2 cellular contexts compared by ENCODE assay signal in genomic region chr9:131395745-131396479, GRCh38.
TF ChIP-seq lines count a peak whose summit lies in the region.

No MANE protein-coding gene starts in this region.

TF ChIP-seq in GM12878, 131 proteins besides CTCF, POLR2A, EP300 and RAD21:
- no peak for TF ChIP-seq JUNB (IDR thresholded peaks at IDR 0.05)
- peak; percentile 77 for TF ChIP-seq MLLT1 (IDR thresholded peaks at IDR 0.05)
- TF ChIP-seq SMARCA5 (IDR thresholded peaks at IDR 0.05), result no peak
- no peak for TF ChIP-seq CREB1 (IDR thresholded peaks at IDR 0.05; ENCODE audit: low read depth)
- TF ChIP-seq E2F4 (IDR thresholded peaks at IDR 0.05; ENCODE audit: low read depth, low read length), result no peak
- no peak for TF ChIP-seq ETV6 (conservative IDR thresholded peaks at IDR 0.05 in 1 of 2, IDR thresholded peaks at IDR 0.05 in 1 of 2; ENCODE audit: borderline replicate concordance in 1 of 2, low read depth in 1 of 2)
- TF ChIP-seq EED (IDR thresholded peaks at IDR 0.05; ENCODE audit: low read depth), result no peak

TF ChIP-seq in HEK293T, 16 proteins besides CTCF, POLR2A, EP300 and RAD21:
- TF ChIP-seq SP1 (IDR thresholded peaks at IDR 0.05), result no peak
- TF ChIP-seq ZNF384 (IDR thresholded peaks at IDR 0.05), result no peak
- no peak for TF ChIP-seq FOXA1 (IDR thresholded peaks at IDR 0.05)
- no peak for TF ChIP-seq NFRKB (IDR thresholded peaks at IDR 0.05)
- TF ChIP-seq L3MBTL2 (conservative IDR thresholded peaks at IDR 0.05), result no peak
- TF ChIP-seq FOXK2 (IDR thresholded peaks at IDR 0.05), result no peak
- no peak for TF ChIP-seq ARNT (IDR thresholded peaks at IDR 0.05)
